ENCODE assay signal across 2 cellular contexts in the genomic region with DNA sequence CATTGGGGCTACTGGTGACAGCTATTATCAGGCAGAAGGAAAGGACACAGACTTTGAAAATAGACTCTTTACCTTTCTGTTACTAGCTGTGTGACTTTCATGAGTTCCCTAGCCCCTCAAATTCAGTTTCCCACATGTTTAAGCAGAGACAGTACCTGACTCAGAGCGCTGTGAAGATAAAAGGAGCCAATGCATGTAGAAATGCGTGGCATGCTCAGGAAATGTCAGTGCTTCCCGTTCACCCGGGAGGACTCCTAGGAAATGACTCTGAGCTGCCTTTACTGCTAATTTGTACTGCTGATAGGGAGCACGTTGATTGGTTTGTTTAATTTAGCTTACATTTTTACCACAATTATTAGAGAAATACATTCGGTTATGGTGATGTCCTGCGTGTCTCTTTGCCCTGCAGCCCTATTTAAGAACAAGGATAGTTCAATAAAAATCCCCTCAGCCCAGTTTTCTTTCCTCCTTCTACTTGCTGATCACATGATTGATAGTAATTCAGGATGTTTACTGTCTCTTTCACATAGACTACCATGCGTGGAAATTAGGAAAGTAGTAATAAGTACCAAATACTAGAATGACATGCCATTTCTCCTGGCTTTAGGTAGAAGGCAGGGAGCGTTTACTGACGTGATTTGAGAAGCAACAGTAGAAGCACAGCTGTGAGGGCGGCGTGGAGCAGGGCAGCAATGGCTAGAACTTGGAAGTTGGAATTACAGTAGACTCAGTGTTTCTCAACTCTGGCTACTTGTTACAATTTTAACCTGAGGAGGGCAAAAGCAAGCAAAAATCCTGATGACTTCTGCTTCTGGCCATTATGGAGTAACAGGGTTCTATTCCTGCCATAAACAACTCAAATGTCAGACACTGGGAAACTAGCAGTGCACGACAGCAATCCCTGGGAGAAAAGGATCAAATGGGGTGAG.
TF ChIP-seq lines count a peak whose summit lies in the region.

No MANE protein-coding gene starts in this region.

TF ChIP-seq in HepG2, 621 proteins besides CTCF, POLR2A, EP300 and RAD21:
- TF ChIP-seq SP2 (CRISPR knock-in tag; IDR thresholded peaks at IDR 0.05) (no peak), ZNF263 (CRISPR knock-in tag; IDR thresholded peaks at IDR 0.05) (peak; percentile 71), IKZF4 (CRISPR knock-in tag; IDR thresholded peaks at IDR 0.05; ENCODE audit: borderline replicate concordance, low read depth, not compliant biosample characterization) (no peak)
TF ChIP-seq in HepG2: peak in this region for 1.

TF ChIP-seq in HEK293T, 16 proteins besides CTCF, POLR2A, EP300 and RAD21:
- TF ChIP-seq CTBP1 (IDR thresholded peaks at IDR 0.05; ENCODE audit: borderline replicate concordance) (no peak), HDGF (IDR thresholded peaks at IDR 0.05; ENCODE audit: borderline replicate concordance) (no peak), FOXA1 (IDR thresholded peaks at IDR 0.05) (no peak), TARDBP (IDR thresholded peaks at IDR 0.05) (no peak), NFRKB (IDR thresholded peaks at IDR 0.05) (no peak), FOXM1 (IDR thresholded peaks at IDR 0.05; ENCODE audit: borderline replicate concordance) (no peak), ELF4 (IDR thresholded peaks at IDR 0.05) (no peak), PKNOX1 (IDR thresholded peaks at IDR 0.05) (no peak), SUZ12 (IDR thresholded peaks at IDR 0.05) (no peak), ARNT (IDR thresholded peaks at IDR 0.05) (no peak), LEF1 (IDR thresholded peaks at IDR 0.05; ENCODE audit: borderline replicate concordance) (no peak), L3MBTL2 (conservative IDR thresholded peaks at IDR 0.05) (no peak), BHLHE40 (IDR thresholded peaks at IDR 0.05; ENCODE audit: borderline replicate concordance) (no peak)
